17 cellular contexts compared by ENCODE assay signal in genomic region chr12:53302903-53303302, GRCh38. TPM values are rescaled to one million over a fixed set of nuclear protein-coding genes. Genes with fewer than 3 reads are reported as not detected.
DNase-seq lines count a peak whose midpoint lies in the region; ATAC-seq and TF ChIP-seq lines count a peak whose summit lies in the region.
"Had no signal": no experiment of that assay in that cellular context is flagged by ENCODE, and none has a peak within 500 bp of the region (broad histone marks: within the 10 kb centered on the region; RNA-seq: fewer than 3 reads in every experiment).

No MANE protein-coding gene starts in this region.

- CTCF ChIA-PET in RWPE1 (lab: Yijun Ruan, JAX), result interaction anchor here (1.4 kb wide), 1 partner anchor 237 kb away, joined by 4 read pairs; no protein-coding TSS in a partner anchor

- H3K4me3 Mint-ChIP-seq in activated T-cell treated with anti-CD3 and anti-CD28 coated beads, Interleukin-2, amount 50 U/mL, for 24 hours, result peak overlapping the region; percentile 6
- peak overlapping the region; percentile 46 to 97 (median 53) for H3K4me3 Mint-ChIP-seq in brain
- H3K4me3 Mint-ChIP-seq in osteocyte (ENCODE audit: unreplicated experiment), result no peak overlapping the region

- in situ Hi-C loops in HAP-1 (cut with MboI; ENCODE audit: low sequenced_read_pairs), result no loop called here

- no peaks in the 10 kb centered on the region for H3K27me3 Mint-ChIP-seq in activated T-cell treated with anti-CD3 and anti-CD28 coated beads, Interleukin-2, amount 50 U/mL, for 24 hours
- peaks cover 5% of the 10 kb centered on the region for H3K27me3 Mint-ChIP-seq in brain
- no peaks in the 10 kb centered on the region for H3K27me3 Mint-ChIP-seq in osteocyte (ENCODE audit: unreplicated experiment)

- H3K27me3 ChIP-seq in HAP-1 (ENCODE audit: low read depth), result no peaks in the 10 kb centered on the region
- H3K27me3 ChIP-seq: esophagus squamous epithelium had no signal

- peaks cover 63% of the 10 kb centered on the region for H3K36me3 ChIP-seq in HAP-1 (replicated peaks)

- H3K4me1 Mint-ChIP-seq in activated T-cell treated with anti-CD3 and anti-CD28 coated beads, Interleukin-2, amount 50 U/mL, for 24 hours (ENCODE audit: low read depth), result peaks cover 49% of the 10 kb centered on the region
- H3K4me1 Mint-ChIP-seq in brain (peaks cover 49% of the 10 kb centered on the region), osteocyte (ENCODE audit: unreplicated experiment) (peaks cover 47% of the 10 kb centered on the region)

- H3K9me3 Mint-ChIP-seq in activated T-cell treated with anti-CD3 and anti-CD28 coated beads, Interleukin-2, amount 50 U/mL, for 24 hours, result no peaks in the 10 kb centered on the region
- peaks cover 0 to 3% (median 0%) of the 10 kb centered on the region in 5 experiments for H3K9me3 Mint-ChIP-seq in brain
- H3K9me3 Mint-ChIP-seq in osteocyte (ENCODE audit: unreplicated experiment), result no peaks in the 10 kb centered on the region

- H3K4me1 ChIP-seq in HAP-1, result peaks cover 8% of the 10 kb centered on the region

- POLR2A ChIA-PET in RWPE1 (lab: Yijun Ruan, JAX; ENCODE audit: low non-redundant PET), result no interaction called here

- H3K36me3 Mint-ChIP-seq in activated T-cell treated with anti-CD3 and anti-CD28 coated beads, Interleukin-2, amount 50 U/mL, for 24 hours (ENCODE audit: low read depth), result peaks cover 96% of the 10 kb centered on the region
- H3K36me3 Mint-ChIP-seq in brain, result peaks cover 52% of the 10 kb centered on the region
- H3K36me3 Mint-ChIP-seq in osteocyte (ENCODE audit: unreplicated experiment), result peaks cover 32% of the 10 kb centered on the region

- H3K27ac Mint-ChIP-seq in activated T-cell treated with anti-CD3 and anti-CD28 coated beads, Interleukin-2, amount 50 U/mL, for 24 hours, result peak overlapping the region; percentile 28
- H3K27ac Mint-ChIP-seq in brain (peak overlapping the region in 4 of 5 experiments; percentile 5 to 45 (median 16)), osteocyte (ENCODE audit: unreplicated experiment) (peak overlapping the region; percentile 14)

- TF ChIP-seq CTCF in RWPE1 (conservative IDR thresholded peaks at IDR 0.05; ENCODE audit: low read depth), result no peak
- no peak for TF ChIP-seq CTCF in brain (conservative IDR thresholded peaks at IDR 0.05)
- no peak for TF ChIP-seq CTCF in osteocyte (IDR thresholded peaks at IDR 0.05)

- peak overlapping the region; percentile 26; the same call in 1 of the 2 replicates for H3K27ac ChIP-seq in RWPE1
- H3K27ac ChIP-seq: esophagus squamous epithelium had no signal

- no peaks in the 10 kb centered on the region for H3K9me3 ChIP-seq in HAP-1
- H3K9me3 ChIP-seq: esophagus squamous epithelium had no signal

- ATAC-seq in HG02870 (IDR thresholded peaks at IDR 0.05; ENCODE audit: unreplicated experiment), result no peak

- H3K4me3 ChIP-seq in HAP-1, result no peak overlapping the region
- H3K4me3 ChIP-seq: esophagus squamous epithelium, lung had no signal

- DNase-seq in activated T-cell treated with anti-CD3 and anti-CD28 coated beads, Interleukin-2, amount 50 U/mL, for 24 hours, result no peak
- no peak for DNase-seq in activated T-cell treated with anti-CD3 and anti-CD28 coated beads, Interleukin-2, amount 50 U/mL, for 1 hour
- DNase-seq in RWPE1 (ENCODE audit: low spot score), result no peak
- DNase-seq in osteocyte (ENCODE audit: extremely low spot score, unreplicated experiment), result no peak
- no peak for DNase-seq in pons (ENCODE audit: low spot score)
- no peak for DNase-seq in HAP-1 (ENCODE audit: low spot score in 2 of 2)
- DNase-seq: central memory CD4-positive, alpha-beta T cell; COR-L47; EL; esophagus squamous epithelium; NCI-H187; stimulated activated CD4-positive, alpha-beta T cell treated with anti-CD3 and anti-CD28 coated beads, Interleukin-15, amount 100 ng/mL, for 24 hours had no signal

RNA-seq across cellular contexts. Expression of gene MYG1, which starts 3.4 kb away (rescaled TPM):
- polyA plus RNA-seq in brain (ENCODE audit: insufficient read depth, low read depth, low replicate concordance), result 114 TPM
- 72.5 and 80.5 TPM in 2 replicates for total RNA-seq in osteocyte

RNA-seq across cellular contexts. Expression of gene PFDN5, which starts 7.6 kb away (rescaled TPM):
- 938 TPM for polyA plus RNA-seq in brain (ENCODE audit: insufficient read depth, low read depth, low replicate concordance)
- total RNA-seq in osteocyte, result 394 and 396 TPM in 2 replicates

RNA-seq across cellular contexts. Expression of gene AAAS, which starts 18.5 kb away (rescaled TPM):
- 52.4 TPM for polyA plus RNA-seq in brain (ENCODE audit: insufficient read depth, low read depth, low replicate concordance)
- total RNA-seq in osteocyte, result 66.3 and 72.8 TPM in 2 replicates

RNA-seq across cellular contexts. Expression of gene SP7, which starts 33.3 kb away (rescaled TPM):
- polyA plus RNA-seq in brain (ENCODE audit: insufficient read depth, low read depth, low replicate concordance), result not detected
- not detected in 2 replicates for total RNA-seq in osteocyte
- total RNA-seq: activated CD8-positive, alpha-beta memory T cell treated with anti-CD3 and anti-CD28 coated beads for 36 hours; esophagus squamous epithelium; lung; RPMI7951 had no signal
- polyA plus RNA-seq: lung had no signal

RNA-seq across cellular contexts. Expression of gene ESPL1, which starts 34.8 kb away (rescaled TPM):
- 11.8 TPM for polyA plus RNA-seq in brain (ENCODE audit: insufficient read depth, low read depth, low replicate concordance)
- 7.6 and 8.6 TPM in 2 replicates for total RNA-seq in osteocyte
